22 cellular contexts compared by ENCODE assay signal in genomic region chr3:126351086-126351770, GRCh38. TPM values are rescaled to one million over a fixed set of nuclear protein-coding genes. Genes with fewer than 3 reads are reported as not detected.
A peak's percentile ranks its signal among the peaks of the same experiment; 100 is the strongest.
DNase-seq lines count a peak whose midpoint lies in the region; ATAC-seq and TF ChIP-seq lines count a peak whose summit lies in the region.
"Had no signal": no experiment of that assay in that cellular context is flagged by ENCODE, and none has a peak within 500 bp of the region (broad histone marks: within the 10 kb centered on the region; RNA-seq: fewer than 3 reads in every experiment).

No MANE protein-coding gene starts in this region.

- 87 to 93% methylated on average over 5 to 10 of the region's 10 CpGs for WGBS in testis, 2 donors

- no peak for TF ChIP-seq POLR2A in testis (IDR thresholded peaks at IDR 0.05)

- H3K27me3 ChIP-seq in dorsolateral prefrontal cortex (no peaks in the 10 kb centered on the region), testis (no peaks in the 10 kb centered on the region)
- H3K27me3 ChIP-seq: hepatocyte had no signal

- H3K4me1 ChIP-seq in testis: peaks cover 39% of the 10 kb centered on the region

- TF ChIP-seq CTCF in dorsolateral prefrontal cortex (IDR thresholded peaks at IDR 0.05 in 54 of 56, conservative IDR thresholded peaks at IDR 0.05 in 2 of 56; ENCODE audit: low read depth in 1 of 56, partially characterized antibody in 56 of 56): no peak
- no peak for TF ChIP-seq CTCF in testis (IDR thresholded peaks at IDR 0.05)

- no peaks in the 10 kb centered on the region for H3K36me3 ChIP-seq in testis (ENCODE audit: low read depth, missing control alignments)

- no peak for ATAC-seq in esophagus mucosa
- ATAC-seq in GM21723 (IDR thresholded peaks at IDR 0.05; ENCODE audit: unreplicated experiment): no peak
- ATAC-seq in HG03354 (IDR thresholded peaks at IDR 0.05; ENCODE audit: poor library complexity, severe bottlenecking, unreplicated experiment): no peak
- ATAC-seq: stimulated activated effector memory CD8-positive, alpha-beta T cell treated with anti-CD3 and anti-CD28 coated beads, Interleukin-12 subunit alpha, Interleukin-12 subunit beta, amount 100 ng/mL, for 72 hours had no signal

- H3K4me3 ChIP-seq in dorsolateral prefrontal cortex: no peak overlapping the region
- no peak overlapping the region for H3K4me3 ChIP-seq in testis
- H3K4me3 ChIP-seq: GM23248, hepatocyte had no signal

- H3K9me3 ChIP-seq in testis: no peaks in the 10 kb centered on the region

- H3K27ac ChIP-seq in dorsolateral prefrontal cortex (peak overlapping the region in 8 of 59 donors; percentile 0 to 58 (median 23)), testis (no peak overlapping the region)
- H3K27ac ChIP-seq: 22Rv1, GM23248, hepatocyte had no signal

- intact Hi-C loops in dorsolateral prefrontal cortex (cut with DNase I) (no loop called here), testis (cut with DNase I; ENCODE audit: low total_unique reads) (no loop called here)

- peak; percentile 73 for DNase-seq in DMS 273 (lab: John Stamatoyannopoulos, UW; ENCODE audit: unreplicated experiment)
- DNase-seq in DMS 273 treated with DMSO at 0.1 percent for 48 hours (lab: John Stamatoyannopoulos, UW): no peak
- peak in 7 of 10 donors; percentile 4 to 27 (median 22) for DNase-seq in dorsolateral prefrontal cortex
- DNase-seq in myocyte (ENCODE audit: low read depth): peak; percentile 18
- DNase-seq in testis: peak; percentile 10
- DNase-seq: activated CD4-positive, alpha-beta T cell treated with anti-CD3 and anti-CD28 coated beads, Interleukin-2, amount 50 U/mL, for 48 hours; activated naive CD4-positive, alpha-beta T cell treated with Interleukin-2 at 50 U/mL for 16 hours; activated T-cell treated with anti-CD3 and anti-CD28 coated beads for 4 hours; GM23248; KG1; mesenchymal stem cell; NCI-H1048; NCI-H2029 treated with DMSO at 0.1 percent for 48 hours; stimulated activated CD4-positive, alpha-beta T cell treated with anti-CD3 and anti-CD28 coated beads, Interleukin-15, amount 100 ng/mL, for 24 hours; trophoblast cell had no signal

RNA-seq across cellular contexts. Expression of gene KLF15, which starts 6.0 kb away (rescaled TPM):
- total RNA-seq in dorsolateral prefrontal cortex (100 to 1,000 TPM in 5 of 120 experiments, 10 to 100 TPM in 115; 11.7 to 112 (median 39.5) TPM), myocyte (1.2 and 1.5 TPM in 2 replicates), testis (10 to 100 TPM; 32.0 to 36.1 TPM), esophagus mucosa (0.60 TPM)
- 0.14 TPM for polyA plus RNA-seq in myocyte (2012)
- polyA plus RNA-seq in testis (ENCODE audit: insufficient read depth, low read depth, low replicate concordance): 8.5 TPM

RNA-seq across cellular contexts. Expression of gene CFAP100, which starts 43.5 kb away (rescaled TPM):
- total RNA-seq in dorsolateral prefrontal cortex (1 to 10 TPM in 102 of 120 experiments, under 1 TPM in 11, not detected in 7; 0.29 to 7.9 (median 2.4) TPM), myocyte (not detected in 2 replicates), testis (10 to 100 TPM; 21.4 to 56.2 TPM), esophagus mucosa (not detected)
- not detected for polyA plus RNA-seq in myocyte (2012)
- 74.2 TPM for polyA plus RNA-seq in testis (ENCODE audit: insufficient read depth, low read depth, low replicate concordance)
- total RNA-seq: GM23248, hepatocyte, pulmonary artery endothelial cell had no signal
- polyA plus RNA-seq: GM23248, hepatocyte had no signal
